ENCODE assay signal across 16 cellular contexts in the genomic region with DNA sequence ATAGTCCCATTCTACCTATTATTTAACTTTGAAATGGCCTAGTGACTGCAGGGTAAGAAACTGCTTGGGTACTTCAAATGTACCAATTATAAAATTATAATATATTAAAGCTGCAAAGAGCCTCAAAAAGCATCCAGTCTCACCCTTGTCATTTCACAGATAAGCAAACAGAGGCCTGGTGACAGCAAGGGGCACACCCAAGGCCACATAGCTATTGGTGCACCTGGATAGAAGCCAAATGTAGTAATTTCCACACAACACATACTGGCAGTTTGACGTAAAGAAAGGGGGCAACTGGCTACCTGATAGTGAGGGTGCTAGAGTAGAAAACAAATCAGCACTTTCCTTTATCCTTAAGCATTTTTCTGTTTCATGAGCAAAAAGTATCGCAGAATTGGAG. TPM values are rescaled to one million over a fixed set of nuclear protein-coding genes. Genes with fewer than 3 reads are reported as not detected.
DNase-seq lines count a peak whose midpoint lies in the region; ATAC-seq, FAIRE-seq and TF ChIP-seq lines count a peak whose summit lies in the region.
"Had no signal": no experiment of that assay in that cellular context is flagged by ENCODE, and none has a peak within 500 bp of the region (broad histone marks: within the 10 kb centered on the region; RNA-seq: fewer than 3 reads in every experiment).

No MANE protein-coding gene starts in this region.

- intact Hi-C loops in HepG2 (cut with micrococcal nuclease; ENCODE audit: unreplicated experiment) (no loop called here), right lobe of liver (cut with DNase I) (no loop called here)

- H3K4me1 ChIP-seq in HepG2 (ENCODE audit: insufficient read depth, low read length) (no peaks in the 10 kb centered on the region), right lobe of liver (no peaks in the 10 kb centered on the region), GM23248 (ENCODE audit: insufficient read depth) (peaks cover 8% of the 10 kb centered on the region)
- H3K4me1 ChIP-seq: Caco-2 had no signal

- CTCF ChIA-PET in HepG2 (lab: Yijun Ruan, JAX; ENCODE audit: low intra/inter-chr PET ratio, low total read pairs) = no interaction called here

- H3K36me3 ChIP-seq in HepG2 (replicated peaks in 1 of 2; ENCODE audit: control insufficient read depth in 1 of 2, insufficient read depth in 2 of 2, low read length in 2 of 2) = no peaks in the 10 kb centered on the region
- no peaks in the 10 kb centered on the region for H3K36me3 ChIP-seq in right lobe of liver
- H3K36me3 ChIP-seq in GM23248 (ENCODE audit: low read depth) = no peaks in the 10 kb centered on the region
- H3K36me3 ChIP-seq: BLaER1 had no signal

- TF ChIP-seq EP300 in HepG2 (IDR thresholded peaks at IDR 0.05; ENCODE audit: low read depth in 2 of 2, low read length in 2 of 2) = no peak
- TF ChIP-seq EP300 in HepG2 (CRISPR knock-in tag; IDR thresholded peaks at IDR 0.05; ENCODE audit: borderline replicate concordance) = no peak

- TF ChIP-seq RAD21 in HepG2 (CRISPR knock-in tag; IDR thresholded peaks at IDR 0.05) = no peak

- H3K27me3 ChIP-seq in HepG2 (ENCODE audit: control insufficient read depth in 1 of 2, insufficient read depth in 2 of 2, low read length in 2 of 2) = no peaks in the 10 kb centered on the region
- no peaks in the 10 kb centered on the region for H3K27me3 ChIP-seq in right lobe of liver
- H3K27me3 ChIP-seq in GM23248 (replicated peaks; ENCODE audit: insufficient read depth) = no peaks in the 10 kb centered on the region
- H3K27me3 ChIP-seq: BLaER1 had no signal

- BruUV-seq in HepG2 (replicated peaks; lab: Mats Ljungman, UMichigan) = no TSS peak

- POLR2A ChIA-PET in HepG2 (lab: Yijun Ruan, JAX) = no interaction called here

- no peaks in the 10 kb centered on the region for H3K9me2 ChIP-seq in GM23248 (ENCODE audit: insufficient read depth)

- TF ChIP-seq POLR2A in HepG2 (IDR thresholded peaks at IDR 0.05; ENCODE audit: insufficient read depth in 1 of 2, low read depth in 2 of 2, low read length in 2 of 2) = no peak
- no peak for TF ChIP-seq POLR2A in right lobe of liver (IDR thresholded peaks at IDR 0.05)
- no peak for TF ChIP-seq POLR2A in erythroblast (IDR thresholded peaks at IDR 0.05; ENCODE audit: low read length)

- H3K79me2 ChIP-seq in HepG2 (ENCODE audit: insufficient read depth, low read length) (no peaks in the 10 kb centered on the region), GM23248 (ENCODE audit: insufficient read depth) (peaks cover 4% of the 10 kb centered on the region; the same call in 1 of the 2 replicates)

- H2AFZ ChIP-seq in HepG2 (ENCODE audit: low read length) (no peak overlapping the region), GM23248 (no peak overlapping the region)
- H2AFZ ChIP-seq: GM23338 had no signal

- H3K4me3 ChIP-seq in HepG2 (replicated peaks in 1 of 3; ENCODE audit: insufficient read depth in 1 of 3, low read depth in 2 of 3, low read length in 3 of 3) = no peak overlapping the region
- no peak overlapping the region for H3K4me3 ChIP-seq in right lobe of liver
- no peak overlapping the region for H3K4me3 ChIP-seq in GM23248
- H3K4me3 ChIP-seq: BLaER1, GM23338 had no signal

- FAIRE-seq in HepG2 (lab: Jason Lieb, UNC) = no peak

- WGBS in HepG2 (ENCODE audit: low lambda C conversion rate) = 56% methylated on average over 2 of the region's 2 CpGs
- 74% methylated on average over 2 of the region's 2 CpGs for WGBS in right lobe of liver (ENCODE audit: insufficient coverage, low coverage, low lambda C conversion rate, missing lambda C conversion rate)
- WGBS in GM23248 (ENCODE audit: low coverage in 1 of 2, low lambda C conversion rate in 2 of 2, missing lambda C conversion rate in 2 of 2), 2 experiments = 98% methylated on average over 2 of the region's 2 CpGs

- H3K4me2 ChIP-seq in HepG2 (ENCODE audit: low read depth, low read length) = no peak overlapping the region
- H3K4me2 ChIP-seq in GM23248 (ENCODE audit: unreplicated experiment) = no peak overlapping the region
- H3K4me2 ChIP-seq: BLaER1, GM23338 had no signal

- in situ Hi-C loops in HepG2 (cut with HindIII; ENCODE audit: extremely low pct_ligation_motif_present, low pct_unique_long_range_greater_than_20kb) (no loop called here), GM23248 (cut with MboI) (no loop called here)

- peaks cover 10% of the 10 kb centered on the region; the same call in 1 of the 2 replicates for H3F3A ChIP-seq in GM23248 (ENCODE audit: insufficient read depth)

- H3K27ac ChIP-seq in HepG2 (ENCODE audit: extremely low read length, insufficient read depth, low read length) = no peak overlapping the region
- H3K27ac ChIP-seq in right lobe of liver = no peak overlapping the region
- no peak overlapping the region for H3K27ac ChIP-seq in GM23248
- H3K27ac ChIP-seq: BLaER1 had no signal

- no peak overlapping the region for H3K9ac ChIP-seq in HepG2 (ENCODE audit: insufficient read depth, low read depth, low read length)
- H3K9ac ChIP-seq in GM23248 = no peak overlapping the region
- H3K9ac ChIP-seq: BLaER1 had no signal

- DNase-seq in HepG2 (ENCODE audit: low spot score) (peak; percentile 19), right lobe of liver (no peak), NCI-H69 (lab: John Stamatoyannopoulos, UW) (peak; percentile 48), erythroblast (lab: John Stamatoyannopoulos, UW) (peak; percentile 58 to 70), left lobe of liver (ENCODE audit: low spot score) (no peak), GM23248 (no peak)
- DNase-seq: 8988T; Caco-2; CD8-positive, alpha-beta memory T cell; DND-41; GDM1; H7; IMR-90 had no signal

- ATAC-seq in HepG2 (no peak), right lobe of liver (no peak), left lobe of liver (no peak), HG02884 (IDR thresholded peaks at IDR 0.05; ENCODE audit: unreplicated experiment) (no peak)
- ATAC-seq: GM23338 had no signal

- H4K20me1 ChIP-seq in HepG2 (ENCODE audit: insufficient read depth, low read length) (no peaks in the 10 kb centered on the region), GM23248 (ENCODE audit: insufficient read depth) (no peaks in the 10 kb centered on the region)
- H4K20me1 ChIP-seq: BLaER1 had no signal

- no peak for TF ChIP-seq CTCF in HepG2 (CRISPR knock-in tag; IDR thresholded peaks at IDR 0.05)
- no peak for TF ChIP-seq CTCF in right lobe of liver (IDR thresholded peaks at IDR 0.05)

- H3K9me3 ChIP-seq in HepG2 (ENCODE audit: low read length) (no peaks in the 10 kb centered on the region), right lobe of liver (no peaks in the 10 kb centered on the region), GM23248 (ENCODE audit: low read depth) (no peaks in the 10 kb centered on the region)
- H3K9me3 ChIP-seq: BLaER1, Caco-2 had no signal

TF ChIP-seq in HepG2, 621 proteins besides CTCF, POLR2A, EP300 and RAD21 (continues in another document):
- TF ChIP-seq, protein P1, sequence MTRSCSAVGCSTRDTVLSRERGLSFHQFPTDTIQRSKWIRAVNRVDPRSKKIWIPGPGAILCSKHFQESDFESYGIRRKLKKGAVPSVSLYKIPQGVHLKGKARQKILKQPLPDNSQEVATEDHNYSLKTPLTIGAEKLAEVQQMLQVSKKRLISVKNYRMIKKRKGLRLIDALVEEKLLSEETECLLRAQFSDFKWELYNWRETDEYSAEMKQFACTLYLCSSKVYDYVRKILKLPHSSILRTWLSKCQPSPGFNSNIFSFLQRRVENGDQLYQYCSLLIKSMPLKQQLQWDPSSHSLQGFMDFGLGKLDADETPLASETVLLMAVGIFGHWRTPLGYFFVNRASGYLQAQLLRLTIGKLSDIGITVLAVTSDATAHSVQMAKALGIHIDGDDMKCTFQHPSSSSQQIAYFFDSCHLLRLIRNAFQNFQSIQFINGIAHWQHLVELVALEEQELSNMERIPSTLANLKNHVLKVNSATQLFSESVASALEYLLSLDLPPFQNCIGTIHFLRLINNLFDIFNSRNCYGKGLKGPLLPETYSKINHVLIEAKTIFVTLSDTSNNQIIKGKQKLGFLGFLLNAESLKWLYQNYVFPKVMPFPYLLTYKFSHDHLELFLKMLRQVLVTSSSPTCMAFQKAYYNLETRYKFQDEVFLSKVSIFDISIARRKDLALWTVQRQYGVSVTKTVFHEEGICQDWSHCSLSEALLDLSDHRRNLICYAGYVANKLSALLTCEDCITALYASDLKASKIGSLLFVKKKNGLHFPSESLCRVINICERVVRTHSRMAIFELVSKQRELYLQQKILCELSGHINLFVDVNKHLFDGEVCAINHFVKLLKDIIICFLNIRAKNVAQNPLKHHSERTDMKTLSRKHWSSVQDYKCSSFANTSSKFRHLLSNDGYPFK (CRISPR knock-in tag; IDR thresholded peaks at IDR 0.05; ENCODE audit: borderline replicate concordance) = no peak
- TF ChIP-seq ZNF441 (CRISPR knock-in tag; IDR thresholded peaks at IDR 0.05; ENCODE audit: borderline replicate concordance) (no peak), NFE2L1 (CRISPR knock-in tag; IDR thresholded peaks at IDR 0.05; ENCODE audit: borderline replicate concordance) (no peak), AGO2 (optimal IDR thresholded peaks at IDR 0.05; ENCODE audit: low read depth, low read length) (no peak)

RNA-seq across cellular contexts. Expression of a gene that starts 51.1 kb away (rescaled TPM):
- total RNA-seq in HepG2 (2016; rRNA removed; fragmentation: Illumina TruSeq; extraction: Trizol) (14.5 and 18.0 TPM in 2 replicates), right lobe of liver (1 to 10 TPM; 2.4 to 6.2 (median 4.5) TPM), left lobe of liver (3.8 TPM)
- total RNA-seq in HepG2 (2016; cell fraction: cytosol; rRNA removed; fragmentation: Illumina TruSeq; extraction: Trizol; ENCODE audit: low read depth) = 5.9 and 8.5 TPM in 2 replicates
- total RNA-seq in HepG2 (2016; cell fraction: insoluble cytoplasmic fraction; rRNA removed; fragmentation: Illumina TruSeq; extraction: Trizol) = 15.8 and 16.4 TPM in 2 replicates
- total RNA-seq in HepG2 (2016; cell fraction: membrane; rRNA removed; fragmentation: Illumina TruSeq; extraction: Trizol) = 21.3 and 21.6 TPM in 2 replicates
- total RNA-seq in HepG2 (2016; cell fraction: nucleus; rRNA removed; fragmentation: Illumina TruSeq; extraction: Trizol) = 9.6 and 11.6 TPM in 2 replicates
- polyA plus RNA-seq in HepG2 (2011; rRNA removed) (5.5 and 5.8 TPM in 2 replicates), GM23248 (2016; fragmentation: Nextera tagmentation; extraction: Ambion mirVana) (84.0 and 84.9 TPM in 2 replicates)
- 3.3 and 4.4 TPM in 2 replicates for polyA plus RNA-seq in HepG2 (2011; cell fraction: cytosol; rRNA removed)
- polyA plus RNA-seq in HepG2 (2011; cell fraction: nucleus; rRNA removed) = 3.4 and 4.4 TPM in 2 replicates
- polyA plus RNA-seq in HepG2 (2012) = 3.5 and 4.3 TPM in 2 replicates
- polyA plus RNA-seq in HepG2 (2016; cell fraction: cytosol; fragmentation: Illumina TruSeq; extraction: Trizol; ENCODE audit: low read depth) = 12.1 and 16.1 TPM in 2 replicates
- polyA plus RNA-seq in HepG2 (2016; cell fraction: insoluble cytoplasmic fraction; fragmentation: Illumina TruSeq; extraction: Trizol; ENCODE audit: low read depth) = 16.2 and 17.9 TPM in 2 replicates
- polyA plus RNA-seq in HepG2 (2016; cell fraction: membrane; fragmentation: Illumina TruSeq; extraction: Trizol; ENCODE audit: low read depth) = 15.0 and 18.0 TPM in 2 replicates
- polyA plus RNA-seq in HepG2 (2016; cell fraction: nucleus; fragmentation: Illumina TruSeq; extraction: Trizol; ENCODE audit: insufficient read depth, low read depth) = 14.1 and 17.2 TPM in 2 replicates
- polyA minus RNA-seq in HepG2 (2011; rRNA and poly(A)+ RNA removed; ENCODE audit: low replicate concordance) = 2.8 TPM in 1 of 2 replicates, not detected in the other
- polyA minus RNA-seq in HepG2 (2011; cell fraction: cytosol; rRNA and poly(A)+ RNA removed) = 2.9 and 5.8 TPM in 2 replicates
- 5.8 and 7.5 TPM in 2 replicates for polyA minus RNA-seq in HepG2 (2011; cell fraction: nucleus; rRNA and poly(A)+ RNA removed)
- total RNA-seq in GM23248 (2014; rRNA removed; shearing (Covaris generic)) = 64.7 and 68.5 TPM in 2 replicates

Comparison
In these comparisons a context has a peak if more than half of its experiments do, and no peak if none do; other contexts are left out.
1. DNase-seq: peak in HepG2 (single experiment), NCI-H69 (single experiment) and erythroblast (2 of 2); none in right lobe of liver (0 of 3), left lobe of liver (single experiment) and GM23248 (single experiment).